ENCODE assay signal across 20 cellular contexts in the genomic region with DNA sequence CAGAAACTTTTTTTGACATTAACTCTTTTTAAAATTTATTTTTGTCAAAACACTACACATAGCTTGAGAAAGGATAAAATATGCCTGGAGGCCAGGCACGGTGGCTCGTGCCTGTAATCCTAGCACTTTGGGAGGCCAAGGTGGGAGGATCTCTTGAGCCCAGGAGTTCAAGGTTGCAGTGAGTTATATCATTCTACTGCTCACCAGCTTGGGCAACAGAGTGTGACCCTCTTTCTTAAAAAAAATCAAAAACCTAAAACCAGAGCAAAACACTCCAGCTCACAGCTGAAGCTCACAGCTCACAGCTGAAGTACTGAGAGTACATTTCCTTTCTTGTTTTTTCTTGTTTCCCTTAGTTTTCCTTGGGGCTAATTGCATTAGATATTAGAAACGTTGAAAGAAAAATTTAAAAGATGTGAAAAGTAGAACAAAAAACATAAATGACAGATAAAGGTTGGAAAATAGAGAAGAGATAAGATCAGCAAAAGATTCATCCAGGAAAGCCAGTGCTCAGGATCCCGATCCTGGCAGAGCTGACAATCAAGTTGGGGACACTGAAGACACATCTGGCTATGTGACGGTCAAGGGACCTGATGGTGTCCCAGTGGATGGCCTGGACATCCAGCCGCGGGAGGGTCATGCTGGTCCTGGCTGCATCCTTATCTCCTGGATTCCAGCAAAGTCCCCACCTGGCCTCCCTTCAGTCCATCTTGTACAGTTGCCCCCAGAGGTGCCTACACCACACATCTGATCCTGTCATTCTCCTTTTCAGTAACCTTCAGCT. TPM values are rescaled to one million over a fixed set of nuclear protein-coding genes. Genes with fewer than 3 reads are reported as not detected.
DNase-seq lines count a peak whose midpoint lies in the region; ATAC-seq, FAIRE-seq and TF ChIP-seq lines count a peak whose summit lies in the region.
"Had no signal": no experiment of that assay in that cellular context is flagged by ENCODE, and none has a peak within 500 bp of the region (broad histone marks: within the 10 kb centered on the region; RNA-seq: fewer than 3 reads in every experiment).

No MANE protein-coding gene starts in this region.

- no peak overlapping the region for H3K4me3 ChIP-seq in GM12865 (ENCODE audit: low read depth, low read length)
- no peak overlapping the region for H3K4me3 ChIP-seq in keratinocyte (ENCODE audit: control insufficient read depth in 2 of 3, extremely low read depth in 1 of 3, insufficient read depth in 2 of 3, low read depth in 1 of 3, low read length in 3 of 3)
- H3K4me3 ChIP-seq in left ventricle myocardium inferior: no peak overlapping the region

- peak; percentile 41 for DNase-seq in GM12865 (ENCODE audit: low read depth)
- DNase-seq in keratinocyte (ENCODE audit: low read depth, low spot score): no peak
- no peak for DNase-seq in stimulated activated CD8-positive, alpha-beta memory T cell treated with anti-CD3 and anti-CD28 coated beads, Interleukin-4, amount 100 ng/mL, for 48 hours
- DNase-seq in left ventricle myocardium inferior: no peak
- no peak for DNase-seq in head of caudate nucleus
- DNase-seq: activated CD4-positive, alpha-beta T cell treated with anti-CD3 and anti-CD28 coated beads for 4 hours; aorta; DMS 273 treated with DMSO at 0.1 percent for 48 hours; HFFc6; mesenchymal stem cell; NCI-H226; occipital lobe; stimulated activated CD4-positive, alpha-beta T cell treated with anti-CD3 and anti-CD28 coated beads, Interleukin-15, amount 100 ng/mL, for 24 hours had no signal

- intact Hi-C loops in left ventricle myocardium inferior (cut with micrococcal nuclease) (loop anchor here (10.0 kb wide), 1 partner anchor 129 kb away; no protein-coding TSS in a partner anchor), head of caudate nucleus (cut with DNase I) (no loop called here)

- H3K9ac ChIP-seq in keratinocyte (ENCODE audit: control insufficient read depth, extremely low read depth, insufficient read depth, low read length): peak overlapping the region; percentile 51

- dilution Hi-C loops in keratinocyte (cut with MboI; ENCODE audit: extremely low pct_ligation_motif_present, low sequenced_read_pairs): no loop called here

- ATAC-seq in GM21528 (IDR thresholded peaks at IDR 0.05; ENCODE audit: low FRiP score, unreplicated experiment): peak; percentile 61
- peak; percentile 61 for ATAC-seq in HG03460 (IDR thresholded peaks at IDR 0.05; ENCODE audit: unreplicated experiment)
- no peak for ATAC-seq in HG03521 (IDR thresholded peaks at IDR 0.05; ENCODE audit: unreplicated experiment)

- H2AFZ ChIP-seq in keratinocyte (ENCODE audit: control insufficient read depth, low read length): peak overlapping the region; percentile 43

- H3K27ac ChIP-seq in keratinocyte (ENCODE audit: control insufficient read depth, insufficient read depth, low read length): peak overlapping the region; percentile 66
- H3K27ac ChIP-seq in left ventricle myocardium inferior (replicated peaks): no peak overlapping the region

- H3K79me2 ChIP-seq in keratinocyte (ENCODE audit: control insufficient read depth, insufficient read depth, low read length): no peaks in the 10 kb centered on the region

- no peaks in the 10 kb centered on the region for H3K36me3 ChIP-seq in keratinocyte (ENCODE audit: control insufficient read depth in 2 of 2, extremely low read depth in 1 of 2, insufficient read depth in 2 of 2, low read length in 2 of 2)
- no peaks in the 10 kb centered on the region for H3K36me3 ChIP-seq in left ventricle myocardium inferior

- H4K20me1 ChIP-seq in keratinocyte (ENCODE audit: control insufficient read depth, extremely low read depth, insufficient read depth, low read length): no peaks in the 10 kb centered on the region

- H3K27me3 ChIP-seq in keratinocyte (ENCODE audit: control insufficient read depth, extremely low read depth, insufficient read depth, low read length) (no peaks in the 10 kb centered on the region), left ventricle myocardium inferior (ENCODE audit: low read depth) (no peaks in the 10 kb centered on the region)

- H3K9me3 ChIP-seq in keratinocyte (ENCODE audit: control insufficient read depth, low read depth, low read length): no peaks in the 10 kb centered on the region
- no peaks in the 10 kb centered on the region for H3K9me3 ChIP-seq in left ventricle myocardium inferior (replicated peaks)

- TF ChIP-seq CTCF in GM12865 (IDR thresholded peaks at IDR 0.05; ENCODE audit: insufficient read depth, low read depth, low read length, missing control alignments) (no peak), keratinocyte (optimal IDR thresholded peaks at IDR 0.05 in 1 of 3, IDR thresholded peaks at IDR 0.05 in 1 of 3, conservative IDR thresholded peaks at IDR 0.05 in 1 of 3; ENCODE audit: extremely low read depth in 1 of 3, insufficient read depth in 2 of 3, low read length in 3 of 3) (no peak), left ventricle myocardium inferior (IDR thresholded peaks at IDR 0.05; ENCODE audit: borderline replicate concordance) (no peak)

- FAIRE-seq in keratinocyte (lab: Jason Lieb, UNC): no peak

- H3K9me1 ChIP-seq in keratinocyte (ENCODE audit: control insufficient read depth, extremely low read depth, insufficient read depth, low read length): no peaks in the 10 kb centered on the region

- H3K4me1 ChIP-seq in keratinocyte (ENCODE audit: control insufficient read depth, extremely low read depth, insufficient read depth, low read length) (peaks cover 44% of the 10 kb centered on the region), left ventricle myocardium inferior (no peaks in the 10 kb centered on the region)

- peak overlapping the region; percentile 55 for H3K4me2 ChIP-seq in keratinocyte (ENCODE audit: control insufficient read depth, extremely low read depth, insufficient read depth, low read depth, low read length)

RNA-seq across cellular contexts. Expression of a gene that starts 9.8 kb away (rescaled TPM):
- 0.03 to 0.27 TPM (median 0.14 TPM) in 3 replicates for polyA plus RNA-seq in keratinocyte
- 0.07 TPM for polyA plus RNA-seq in keratinocyte (2011; ENCODE audit: low read depth)
- 0.04 TPM in 2 replicates for polyA plus RNA-seq in keratinocyte (2011; cell fraction: cytosol; rRNA removed)
- 0.23 and 0.32 TPM in 2 replicates for polyA plus RNA-seq in keratinocyte (2011; cell fraction: nucleus; rRNA removed)
- polyA plus RNA-seq in keratinocyte (2012; ENCODE audit: low replicate concordance): 0.14 and 0.47 TPM in 2 replicates
- polyA minus RNA-seq in keratinocyte: 0.03 to 0.59 TPM (median 0.06 TPM) in 3 replicates
- 0.19 TPM for polyA minus RNA-seq in keratinocyte (2011; cell fraction: cytosol; rRNA and poly(A)+ RNA removed)
- 0.47 and 0.53 TPM in 2 replicates for polyA minus RNA-seq in keratinocyte (2011; cell fraction: nucleus; rRNA and poly(A)+ RNA removed)
- 1.4 TPM for total RNA-seq in left ventricle myocardium inferior
- total RNA-seq: T-helper 1 cell treated with Interleukin-12 subunit alpha and Interleukin-12 subunit beta and Interleukin-4 antibody, amounts not matched to agents 30 ng/mL and 1 ng/mL, for 36 hours had no signal

RNA-seq across cellular contexts. Expression of a gene that starts 20.9 kb away (rescaled TPM):
- 13.2 to 22.1 TPM (median 14.5 TPM) in 3 replicates for polyA plus RNA-seq in keratinocyte
- polyA plus RNA-seq in keratinocyte (2011; ENCODE audit: low read depth): 6.4 TPM
- polyA plus RNA-seq in keratinocyte (2011; cell fraction: cytosol; rRNA removed): 7.2 and 12.6 TPM in 2 replicates
- 16.4 and 17.4 TPM in 2 replicates for polyA plus RNA-seq in keratinocyte (2011; cell fraction: nucleus; rRNA removed)
- polyA plus RNA-seq in keratinocyte (2012; ENCODE audit: low replicate concordance): 10.1 and 15.8 TPM in 2 replicates
- polyA minus RNA-seq in keratinocyte: 4.1 to 15.9 TPM (median 10.9 TPM) in 3 replicates
- polyA minus RNA-seq in keratinocyte (2011; cell fraction: cytosol; rRNA and poly(A)+ RNA removed): 8.8 TPM
- polyA minus RNA-seq in keratinocyte (2011; cell fraction: nucleus; rRNA and poly(A)+ RNA removed): 12.8 and 23.4 TPM in 2 replicates
- 10.3 TPM for total RNA-seq in left ventricle myocardium inferior

RNA-seq across cellular contexts. Expression of a gene that starts 50.5 kb away (rescaled TPM):
- 0.08 to 0.19 TPM (median 0.12 TPM) in 3 replicates for polyA plus RNA-seq in keratinocyte
- not detected for polyA plus RNA-seq in keratinocyte (2011; ENCODE audit: low read depth)
- not detected in 2 replicates for polyA plus RNA-seq in keratinocyte (2011; cell fraction: cytosol; rRNA removed)
- 0.38 and 0.40 TPM in 2 replicates for polyA plus RNA-seq in keratinocyte (2011; cell fraction: nucleus; rRNA removed)
- polyA plus RNA-seq in keratinocyte (2012; ENCODE audit: low replicate concordance): 0.10 TPM in 1 of 2 replicates, not detected in the other
- 0.16 TPM in 1 of 3 replicates, not detected in the others for polyA minus RNA-seq in keratinocyte
- polyA minus RNA-seq in keratinocyte (2011; cell fraction: cytosol; rRNA and poly(A)+ RNA removed): not detected
- not detected in 2 replicates for polyA minus RNA-seq in keratinocyte (2011; cell fraction: nucleus; rRNA and poly(A)+ RNA removed)
- 0.85 TPM for total RNA-seq in left ventricle myocardium inferior
- total RNA-seq: aorta; dermis microvascular lymphatic vessel endothelial cell; HFFc6; M059J; T-helper 1 cell treated with Interleukin-12 subunit alpha and Interleukin-12 subunit beta and Interleukin-4 antibody, amounts not matched to agents 30 ng/mL and 1 ng/mL, for 36 hours; urinary bladder had no signal

RNA-seq across cellular contexts. Expression of a gene that starts 52.1 kb away (rescaled TPM):
- 22.3 to 42.1 TPM (median 32.8 TPM) in 3 replicates for polyA plus RNA-seq in keratinocyte
- polyA plus RNA-seq in keratinocyte (2011; ENCODE audit: low read depth): 131 TPM
- 33.8 and 43.1 TPM in 2 replicates for polyA plus RNA-seq in keratinocyte (2011; cell fraction: cytosol; rRNA removed)
- polyA plus RNA-seq in keratinocyte (2011; cell fraction: nucleus; rRNA removed): 14.3 and 25.7 TPM in 2 replicates
- polyA plus RNA-seq in keratinocyte (2012; ENCODE audit: low replicate concordance): 37.4 and 45.9 TPM in 2 replicates
- polyA minus RNA-seq in keratinocyte: 2.7 to 17.7 TPM (median 6.8 TPM) in 3 replicates
- polyA minus RNA-seq in keratinocyte (2011; cell fraction: cytosol; rRNA and poly(A)+ RNA removed): 18.0 TPM
- 6.6 and 23.9 TPM in 2 replicates for polyA minus RNA-seq in keratinocyte (2011; cell fraction: nucleus; rRNA and poly(A)+ RNA removed)
- 24.9 TPM for total RNA-seq in left ventricle myocardium inferior
